ENCODE assay signal across 20 cellular contexts in genomic region chr19:16064209-16064889, GRCh38. TPM values are rescaled to one million over a fixed set of nuclear protein-coding genes. Genes with fewer than 3 reads are reported as not detected.
DNase-seq lines count a peak whose midpoint lies in the region; ATAC-seq, FAIRE-seq and TF ChIP-seq lines count a peak whose summit lies in the region.
"Had no signal": no experiment of that assay in that cellular context is flagged by ENCODE, and none has a peak within 500 bp of the region (broad histone marks: within the 10 kb centered on the region; RNA-seq: fewer than 3 reads in every experiment).

No MANE protein-coding gene starts in this region.

- no TSS peak for BruUV-seq in IMR-90 (replicated peaks; lab: Mats Ljungman, UMichigan)

- H3K9me3 ChIP-seq in IMR-90 (ENCODE audit: control insufficient read depth, insufficient read depth, low read length) (peaks cover 3% of the 10 kb centered on the region), osteoblast (ENCODE audit: low read depth, low read length) (no peaks in the 10 kb centered on the region), small intestine (ENCODE audit: control insufficient read depth, low read depth) (no peaks in the 10 kb centered on the region)

- DNase-seq in A172 (ENCODE audit: low spot score): peak; percentile 86
- no peak for DNase-seq in IMR-90
- peak; percentile 42 for DNase-seq in choroid plexus epithelial cell (ENCODE audit: low read depth)
- no peak for DNase-seq in osteoblast (ENCODE audit: insufficient read length, low spot score, missing footprints)
- DNase-seq in small intestine: no peak
- DNase-seq in SHP77 treated with DMSO at 0.1 percent for 48 hours (lab: John Stamatoyannopoulos, UW): no peak
- no peak for DNase-seq in GDM1 (lab: John Stamatoyannopoulos, UW)
- DNase-seq: activated B cell treated with CpG ODN at 0.5 μM for 24 hours; activated CD4-positive, alpha-beta memory T cell treated with anti-CD3 and anti-CD28 coated beads, Interleukin-2, amount 10 ng/mL, durations not matched to agents 7 days and 5 days; activated naive CD4-positive, alpha-beta T cell treated with anti-CD3 and anti-CD28 coated beads, Interleukin-2, amount 50 U/mL, for 16 hours; CD4-positive, alpha-beta memory T cell; DMS153; effector memory CD4-positive, alpha-beta T cell; KG1; NCI-H187 treated with DMSO at 0.1 percent for 48 hours; stimulated activated CD4-positive, alpha-beta T cell treated with anti-CD3 and anti-CD28 coated beads, Interleukin-12 subunit alpha, Interleukin-12 subunit beta, amount 100 ng/mL, for 4 hours had no signal

- H4K5ac ChIP-seq in IMR-90 (ENCODE audit: low read depth, low read length): no peak overlapping the region

- no peak overlapping the region; the same call in 1 of the 2 replicates for H3K18ac ChIP-seq in IMR-90 (ENCODE audit: low read depth, low read length)

- no peak for FAIRE-seq in small intestine (lab: Jason Lieb, UNC)
- FAIRE-seq: GM19239 had no signal

- intact Hi-C loops in IMR-90 (cut with micrococcal nuclease): no loop called here

- H3K36me3 ChIP-seq in IMR-90 (ENCODE audit: control insufficient read depth, insufficient read depth, low read length) (no peaks in the 10 kb centered on the region), osteoblast (ENCODE audit: insufficient read depth, low read length) (no peaks in the 10 kb centered on the region), small intestine (ENCODE audit: control insufficient read depth in 2 of 2, insufficient read depth in 2 of 2, low read length in 2 of 2) (no peaks in the 10 kb centered on the region)
- H3K36me3 ChIP-seq: SJSA1 had no signal

- POLR2A ChIA-PET in IMR-90 (lab: Charles Lee; ENCODE audit: unreplicated experiment): interaction anchor here (0.7 to 1.3 kb wide), 2 partner anchors 12 to 13 kb away, joined by 4 to 6 read pairs; partner anchors contain the start of gene TPM4

- H3K4ac ChIP-seq in IMR-90 (ENCODE audit: low read depth, low read length): peak overlapping the region; percentile 71

- WGBS in IMR-90 (ENCODE audit: extremely low coverage in 2 of 2, insufficient read length in 1 of 2), 2 experiments: 84% methylated on average over 9 of the region's 16 CpGs; no CpG with 5 or more reads in 1 of the 2 experiments
- 91 to 95% (median 92%) methylated on average over 16 of the region's 16 CpGs for WGBS in small intestine, 3 donors

- H4K20me1 ChIP-seq in IMR-90 (ENCODE audit: insufficient read depth, low read length) (peaks cover 13% of the 10 kb centered on the region; the same call in 1 of the 2 replicates), osteoblast (ENCODE audit: insufficient read depth, low read length) (no peaks in the 10 kb centered on the region)

- no peak overlapping the region for H3K9ac ChIP-seq in IMR-90 (ENCODE audit: low read depth, low read length)

- TF ChIP-seq POLR2A in IMR-90 (IDR thresholded peaks at IDR 0.05; ENCODE audit: low read depth, low read length): no peak

- TF ChIP-seq CTCF in IMR-90 (conservative IDR thresholded peaks at IDR 0.05; ENCODE audit: low read depth, low read length) (no peak), choroid plexus epithelial cell (conservative IDR thresholded peaks at IDR 0.05; ENCODE audit: low read depth, low read length) (no peak), osteoblast (IDR thresholded peaks at IDR 0.05; ENCODE audit: extremely low read depth, low read depth, low read length) (no peak)

- H2AFZ ChIP-seq in IMR-90 (replicated peaks; ENCODE audit: low read length, poor library complexity) (peak overlapping the region; percentile 62), osteoblast (ENCODE audit: low read length) (no peak overlapping the region)
- H2AFZ ChIP-seq: GM23338 had no signal

- peak overlapping the region; percentile 34; the same call in 1 of the 2 replicates for H4K91ac ChIP-seq in IMR-90 (ENCODE audit: insufficient read depth, low read depth, low read length)

- H2BK20ac ChIP-seq in IMR-90 (ENCODE audit: low read depth, low read length): peak overlapping the region; percentile 51

- H3K4me2 ChIP-seq in IMR-90 (ENCODE audit: low read depth, low read length) (no peak overlapping the region), osteoblast (ENCODE audit: insufficient read depth, low read length) (peak overlapping the region; percentile 26)
- H3K4me2 ChIP-seq: GM23338 had no signal

- H3K14ac ChIP-seq in IMR-90 (replicated peaks; ENCODE audit: low read depth, low read length): peak overlapping the region; percentile 25; the same call in 1 of the 2 replicates

- H3K27ac ChIP-seq in IMR-90 (ENCODE audit: insufficient read depth, low read length) (peak overlapping the region; percentile 15), osteoblast (ENCODE audit: low read depth, low read length) (peak overlapping the region; percentile 92), small intestine (ENCODE audit: low read depth in 1 of 2, low read length in 1 of 2) (no peak overlapping the region)
- H3K27ac ChIP-seq: SJSA1 had no signal

- H2BK15ac ChIP-seq in IMR-90 (ENCODE audit: low read depth, low read length): peak overlapping the region; percentile 70; the same call in 2 of the 3 replicates

- H3K9me1 ChIP-seq in IMR-90 (ENCODE audit: insufficient read depth, low read length): peaks cover 35% of the 10 kb centered on the region

- H3K27me3 ChIP-seq in IMR-90 (ENCODE audit: control insufficient read depth, insufficient read depth, low read length) (no peaks in the 10 kb centered on the region), osteoblast (ENCODE audit: insufficient read depth, low read length) (no peaks in the 10 kb centered on the region), small intestine (ENCODE audit: control insufficient read depth in 2 of 2, insufficient read depth in 2 of 2, low read length in 2 of 2) (no peaks in the 10 kb centered on the region)
- H3K27me3 ChIP-seq: SJSA1 had no signal

- in situ Hi-C loops in IMR-90 (cut with MboI; ENCODE audit: low sequenced_read_pairs): no loop called here

- H2AK9ac ChIP-seq in IMR-90 (replicated peaks; ENCODE audit: low read depth, low read length, poor library complexity): peak overlapping the region; percentile 92

- peak overlapping the region; percentile 47 for H2BK5ac ChIP-seq in IMR-90 (ENCODE audit: low read depth, low read length, poor library complexity, severe bottlenecking)

- peak overlapping the region in 1 of 2 experiments; percentile 50; a peak in 1 of 4 replicates for H4K8ac ChIP-seq in IMR-90 (ENCODE audit: low read depth in 2 of 2, low read length in 2 of 2)

- peak overlapping the region; percentile 96 for H2AK5ac ChIP-seq in IMR-90 (ENCODE audit: low read depth, low read length)

- peaks cover 21% of the 10 kb centered on the region for H3K79me2 ChIP-seq in osteoblast (ENCODE audit: insufficient read depth, low read length)

- H2BK120ac ChIP-seq in IMR-90 (ENCODE audit: low read depth, low read length): peak overlapping the region; percentile 72

- ATAC-seq in IMR-90 (ENCODE audit: low read depth): no peak
- no peak for ATAC-seq in GM18861 (IDR thresholded peaks at IDR 0.05; ENCODE audit: unreplicated experiment)
- ATAC-seq: GM23338 had no signal

- H3K23ac ChIP-seq in IMR-90 (ENCODE audit: low read depth, low read length): no peak overlapping the region

- peaks cover 16 to 48% of the 10 kb centered on the region in 2 experiments for H3K79me1 ChIP-seq in IMR-90 (ENCODE audit: low read depth in 1 of 2, low read length in 2 of 2)

- no peak overlapping the region for H3K4me3 ChIP-seq in IMR-90 (ENCODE audit: insufficient read depth, low read depth, low read length)
- no peak overlapping the region for H3K4me3 ChIP-seq in choroid plexus epithelial cell (ENCODE audit: low read depth, low read length)
- H3K4me3 ChIP-seq in osteoblast (ENCODE audit: insufficient read depth, low read length): no peak overlapping the region
- no peak overlapping the region for H3K4me3 ChIP-seq in small intestine (ENCODE audit: low read depth in 1 of 2, low read length in 2 of 2)
- H3K4me3 ChIP-seq: GM23338, SJSA1 had no signal

- H3K4me1 ChIP-seq in IMR-90 (ENCODE audit: control insufficient read depth, insufficient read depth, low read length): peaks cover 19% of the 10 kb centered on the region
- peaks cover 53% of the 10 kb centered on the region for H3K4me1 ChIP-seq in osteoblast (ENCODE audit: insufficient read depth, low read length)
- H3K4me1 ChIP-seq in small intestine (ENCODE audit: control insufficient read depth in 2 of 2, insufficient read depth in 1 of 2, low read depth in 1 of 2, low read length in 1 of 2): no peaks in the 10 kb centered on the region

- no peak for TF ChIP-seq RAD21 in IMR-90 (IDR thresholded peaks at IDR 0.05; ENCODE audit: low read length)

- CTCF ChIA-PET in IMR-90 (lab: Yijun Ruan, JAX): interaction anchor here (1.7 kb wide), 1 partner anchor 47 kb away, joined by 4 read pairs; no protein-coding TSS in a partner anchor

- dilution Hi-C loops in IMR-90 (cut with HindIII; ENCODE audit: low sequenced_read_pairs, unreplicated experiment): no loop called here

- no peak overlapping the region for H3K56ac ChIP-seq in IMR-90 (ENCODE audit: extremely low read depth, insufficient read depth, low read length)

TF ChIP-seq in IMR-90, 13 proteins besides CTCF, POLR2A, EP300 and RAD21:
- TF ChIP-seq CEBPB (IDR thresholded peaks at IDR 0.05; ENCODE audit: low read depth, low read length) (no peak), SMC3 (IDR thresholded peaks at IDR 0.05; ENCODE audit: low read depth, low read length) (no peak), RFX5 (IDR thresholded peaks at IDR 0.05; ENCODE audit: low read depth, low read length) (no peak)

RNA-seq across cellular contexts. Expression of gene TPM4, which starts 11.9 kb away (rescaled TPM):
- total RNA-seq in A172 (2014; rRNA removed; shearing (Covaris generic)): 1,516 and 1,534 TPM in 2 replicates
- total RNA-seq in IMR-90 (2012; rRNA removed): 1,075 and 1,562 TPM in 2 replicates
- polyA plus RNA-seq in IMR-90 (2012; rRNA removed): 1,160 and 1,218 TPM in 2 replicates
- 1,916 and 2,081 TPM in 2 replicates for polyA plus RNA-seq in IMR-90 (2012; cell fraction: cytosol; rRNA removed)
- polyA plus RNA-seq in IMR-90 (2012; cell fraction: nucleus; rRNA removed; ENCODE audit: low replicate concordance): 535 and 1,052 TPM in 2 replicates
- 1,233 and 1,325 TPM in 2 replicates for total RNA-seq in osteoblast
- polyA plus RNA-seq in small intestine: 100 to 1,000 TPM; 135 to 238 (median 152) TPM

RNA-seq across cellular contexts. Expression of gene RAB8A, which starts 47.3 kb away (rescaled TPM):
- total RNA-seq in A172 (2014; rRNA removed; shearing (Covaris generic)): 60.3 and 60.8 TPM in 2 replicates
- total RNA-seq in IMR-90 (2012; rRNA removed): 135 and 158 TPM in 2 replicates
- polyA plus RNA-seq in IMR-90 (2012; rRNA removed): 61.8 and 64.5 TPM in 2 replicates
- polyA plus RNA-seq in IMR-90 (2012; cell fraction: cytosol; rRNA removed): 33.9 and 47.1 TPM in 2 replicates
- polyA plus RNA-seq in IMR-90 (2012; cell fraction: nucleus; rRNA removed; ENCODE audit: low replicate concordance): 24.8 and 40.7 TPM in 2 replicates
- total RNA-seq in osteoblast: 61.6 and 68.8 TPM in 2 replicates
- polyA plus RNA-seq in small intestine: 100 to 1,000 TPM in 1 of 3 donors, 10 to 100 TPM in 2; 58.0 to 107 (median 82.7) TPM

Comparison
In these comparisons a context has a peak if more than half of its experiments do, and no peak if none do; other contexts are left out.
1. DNase-seq: peak in A172 (single experiment) and choroid plexus epithelial cell (single experiment); none in IMR-90 (single experiment), osteoblast (single experiment), small intestine (single experiment), SHP77 treated with DMSO at 0.1 percent for 48 hours (single experiment) and GDM1 (single experiment).
2. H3K27ac ChIP-seq: peak in IMR-90 (single experiment) and osteoblast (single experiment); none in small intestine (0 of 2).